In genomic region chr15:32872606-32873291, GRCh38 we compare ENCODE assay signal across 14 cellular contexts.
DNase-seq lines count a peak whose midpoint lies in the region; TF ChIP-seq lines count a peak whose summit lies in the region.
"Had no signal": no experiment of that assay in that cellular context is flagged by ENCODE, and none has a peak within 500 bp of the region (broad histone marks: within the 10 kb centered on the region; RNA-seq: fewer than 3 reads in every experiment).

No MANE protein-coding gene starts in this region.

- H3F3A ChIP-seq in GM23248 (ENCODE audit: insufficient read depth), result peaks cover 44% of the 10 kb centered on the region

- H3K9me3 ChIP-seq in GM23248 (ENCODE audit: low read depth) (no peaks in the 10 kb centered on the region), hepatocyte (ENCODE audit: low read depth) (no peaks in the 10 kb centered on the region)
- H3K9me3 ChIP-seq: spleen had no signal

- no peak overlapping the region for H3K27ac Mint-ChIP-seq in Calu3 (ENCODE audit: unreplicated experiment)
- no peak overlapping the region for H3K27ac Mint-ChIP-seq in activated naive CD8-positive, alpha-beta T cell treated with anti-CD3 and anti-CD28 coated beads for 36 hours

- no peaks in the 10 kb centered on the region for H3K4me1 Mint-ChIP-seq in Calu3 (ENCODE audit: low read depth, unreplicated experiment)
- no peaks in the 10 kb centered on the region for H3K4me1 Mint-ChIP-seq in activated naive CD8-positive, alpha-beta T cell treated with anti-CD3 and anti-CD28 coated beads for 36 hours

- peak overlapping the region; percentile 51 for H3K9ac ChIP-seq in GM23248

- CTCF ChIA-PET in Calu3 (lab: Charles Lee), result no interaction called here

- peaks cover 50% of the 10 kb centered on the region for H3K4me1 ChIP-seq in GM23248 (ENCODE audit: insufficient read depth)
- peaks cover 6% of the 10 kb centered on the region for H3K4me1 ChIP-seq in hepatocyte (ENCODE audit: insufficient read depth)

- H3K27me3 ChIP-seq in GM23248 (replicated peaks; ENCODE audit: insufficient read depth) (no peaks in the 10 kb centered on the region), hepatocyte (no peaks in the 10 kb centered on the region)
- H3K27me3 ChIP-seq: spleen had no signal

- no peaks in the 10 kb centered on the region for H3K36me3 ChIP-seq in GM23248 (ENCODE audit: low read depth)
- H3K36me3 ChIP-seq in hepatocyte (replicated peaks; ENCODE audit: insufficient read depth, low read depth), result no peaks in the 10 kb centered on the region
- H3K36me3 ChIP-seq: spleen had no signal

- H3K4me3 ChIP-seq in GM23248, result no peak overlapping the region
- H3K4me3 ChIP-seq in hepatocyte, result no peak overlapping the region
- H3K4me3 ChIP-seq in skeletal muscle cell (ENCODE audit: low read depth, low read length), result no peak overlapping the region
- H3K4me3 ChIP-seq: spleen had no signal

- H3K4me2 ChIP-seq in GM23248 (ENCODE audit: unreplicated experiment) (peak overlapping the region; percentile 40), hepatocyte (no peak overlapping the region)

- H3K36me3 Mint-ChIP-seq in Calu3 (ENCODE audit: insufficient read depth, unreplicated experiment), result no peaks in the 10 kb centered on the region
- H3K36me3 Mint-ChIP-seq in activated naive CD8-positive, alpha-beta T cell treated with anti-CD3 and anti-CD28 coated beads for 36 hours, result no peaks in the 10 kb centered on the region

- BruUV-seq in Calu3 (replicated peaks; lab: Mats Ljungman, UMichigan), result no TSS peak

- in situ Hi-C loops in GM23248 (cut with MboI), result no loop called here

- H3K4me3 Mint-ChIP-seq in Calu3 (ENCODE audit: low read depth, unreplicated experiment), result no peak overlapping the region
- H3K4me3 Mint-ChIP-seq in activated naive CD8-positive, alpha-beta T cell treated with anti-CD3 and anti-CD28 coated beads for 36 hours, result no peak overlapping the region

- no peaks in the 10 kb centered on the region for H4K20me1 ChIP-seq in GM23248 (ENCODE audit: insufficient read depth)
- H4K20me1 ChIP-seq in hepatocyte (ENCODE audit: insufficient read depth, poor library complexity, severe bottlenecking), result no peaks in the 10 kb centered on the region

- H3K27ac ChIP-seq in GM23248, result peak overlapping the region; percentile 88
- H3K27ac ChIP-seq in hepatocyte, result peak overlapping the region; percentile 36

- no peaks in the 10 kb centered on the region for H3K27me3 Mint-ChIP-seq in Calu3 (ENCODE audit: unreplicated experiment)
- H3K27me3 Mint-ChIP-seq in activated naive CD8-positive, alpha-beta T cell treated with anti-CD3 and anti-CD28 coated beads for 36 hours, result no peaks in the 10 kb centered on the region

- WGBS in GM23248 (ENCODE audit: low coverage in 1 of 2, low lambda C conversion rate in 2 of 2, missing lambda C conversion rate in 2 of 2), 2 experiments, result 9 to 11% methylated on average over 5 of the region's 5 CpGs
- 35% methylated on average over 5 of the region's 5 CpGs for WGBS in hepatocyte (ENCODE audit: low lambda C conversion rate, missing lambda C conversion rate)

- peak overlapping the region; percentile 70 for H2AFZ ChIP-seq in GM23248
- H2AFZ ChIP-seq in hepatocyte, result no peak overlapping the region

- TF ChIP-seq CTCF in hepatocyte (IDR thresholded peaks at IDR 0.05; ENCODE audit: poor library complexity) (no peak), Calu3 (IDR thresholded peaks at IDR 0.05; ENCODE audit: unreplicated experiment) (no peak)

- intact Hi-C loops in Calu3 (cut with micrococcal nuclease; ENCODE audit: unreplicated experiment), result no loop called here

- H3K9me2 ChIP-seq in GM23248 (ENCODE audit: insufficient read depth) (no peaks in the 10 kb centered on the region), hepatocyte (replicated peaks; ENCODE audit: insufficient read depth) (no peaks in the 10 kb centered on the region)

- peak; percentile 58 for DNase-seq in GM23248
- DNase-seq in amniotic epithelial cell (ENCODE audit: low read depth), result peak; percentile 37
- peak; percentile 34 for DNase-seq in hepatocyte (ENCODE audit: low spot score)
- DNase-seq in skeletal muscle cell (ENCODE audit: low read depth), result peak; percentile 86
- no peak for DNase-seq in Calu3
- no peak for DNase-seq in activated naive CD8-positive, alpha-beta T cell treated with anti-CD3 and anti-CD28 coated beads for 36 hours
- no peak for DNase-seq in DMS79 treated with DMSO at 0.1 percent for 48 hours (lab: John Stamatoyannopoulos, UW)
- no peak for DNase-seq in NCI-H345 (lab: John Stamatoyannopoulos, UW)
- DNase-seq: amniotic stem cell; C1 segment of cervical spinal cord; effector CD8-positive, alpha-beta T cell; Kasumi-1; NCI-H2171 treated with DMSO at 0.1 percent for 48 hours; spleen had no signal

- 0 out of 2 replicates have a peak, but pooled peaks cover 7% of the 10 kb centered on the region for H3K79me2 ChIP-seq in GM23248 (ENCODE audit: insufficient read depth)
- no peaks in the 10 kb centered on the region for H3K79me2 ChIP-seq in hepatocyte

- no peaks in the 10 kb centered on the region for H3K9me3 Mint-ChIP-seq in Calu3 (ENCODE audit: low read depth, unreplicated experiment)
- H3K9me3 Mint-ChIP-seq in activated naive CD8-positive, alpha-beta T cell treated with anti-CD3 and anti-CD28 coated beads for 36 hours, result no peaks in the 10 kb centered on the region

Comparison
In these comparisons a context has a peak if more than half of its experiments do, and no peak if none do; other contexts are left out.
1. DNase-seq: peak in GM23248 (single experiment), amniotic epithelial cell (single experiment), hepatocyte (single experiment) and skeletal muscle cell (single experiment); none in Calu3 (single experiment), activated naive CD8-positive, alpha-beta T cell treated with anti-CD3 and anti-CD28 coated beads for 36 hours (single experiment), DMS79 treated with DMSO at 0.1 percent for 48 hours (single experiment) and NCI-H345 (single experiment).